Comparison of ENCODE assay signal across 16 cellular contexts in genomic region chr1:35788139-35788538, GRCh38. TPM values are rescaled to one million over a fixed set of nuclear protein-coding genes. Genes with fewer than 3 reads are reported as not detected.
DNase-seq lines count a peak whose midpoint lies in the region; ATAC-seq and TF ChIP-seq lines count a peak whose summit lies in the region.
"Had no signal": no experiment of that assay in that cellular context is flagged by ENCODE, and none has a peak within 500 bp of the region (broad histone marks: within the 10 kb centered on the region; RNA-seq: fewer than 3 reads in every experiment).

No MANE protein-coding gene starts in this region.

- H3K9me2 ChIP-seq in PC-9 (ENCODE audit: insufficient read depth): no peaks in the 10 kb centered on the region

- no peaks in the 10 kb centered on the region for H3K79me2 ChIP-seq in PC-9 (ENCODE audit: low read depth)

- H3K4me2 ChIP-seq in PC-9: no peak overlapping the region
- H3K4me2 ChIP-seq: A549; BLaER1 treated with 17β-estradiol and CSF1 and Interleukin-3, amounts not matched to agents 10 nM and 100 nM had no signal

- H3K27me3 ChIP-seq in cardiac muscle cell (no peaks in the 10 kb centered on the region), PC-9 (ENCODE audit: insufficient read depth, low read depth) (no peaks in the 10 kb centered on the region), sigmoid colon (no peaks in the 10 kb centered on the region)
- H3K27me3 ChIP-seq: BLaER1 treated with 17β-estradiol and CSF1 and Interleukin-3, amounts not matched to agents 10 nM and 100 nM had no signal

- ATAC-seq in Right ventricle myocardium inferior: no peak
- ATAC-seq in HG02870 (IDR thresholded peaks at IDR 0.05; ENCODE audit: unreplicated experiment): no peak
- ATAC-seq: A549; CD8-positive, alpha-beta T cell had no signal

- H3K4me1 ChIP-seq in cardiac muscle cell (ENCODE audit: low read depth): peaks cover 12% of the 10 kb centered on the region
- H3K4me1 ChIP-seq in PC-9 (replicated peaks; ENCODE audit: insufficient read depth): no peaks in the 10 kb centered on the region
- H3K4me1 ChIP-seq in sigmoid colon: no peaks in the 10 kb centered on the region
- H3K4me1 ChIP-seq: A549, Caco-2 had no signal

- DNase-seq in cardiac muscle cell (ENCODE audit: low read depth in 1 of 2, low spot score in 1 of 2) (no peak), Right ventricle myocardium inferior (ENCODE audit: missing footprints) (no peak), PC-9 (no peak), sigmoid colon (no peak)
- DNase-seq: AML-193; Caco-2; Calu3; CD4-positive, alpha-beta T cell; CD8-positive, alpha-beta T cell; DMS79 treated with DMSO at 0.1 percent for 48 hours; GF-D8 had no signal

- TF ChIP-seq EP300 in sigmoid colon (IDR thresholded peaks at IDR 0.05): no peak

- H3K27ac ChIP-seq in cardiac muscle cell (peak overlapping the region; percentile 19), PC-9 (no peak overlapping the region), sigmoid colon (no peak overlapping the region)
- H3K27ac ChIP-seq: 22Rv1; A549; BLaER1 treated with 17β-estradiol and CSF1 and Interleukin-3, amounts not matched to agents 10 nM and 100 nM; C4-2B had no signal

- POLR2A ChIA-PET in PC-9 (lab: Charles Lee; ENCODE audit: unreplicated experiment): no interaction called here

- no peaks in the 10 kb centered on the region for H3F3A ChIP-seq in PC-9 (ENCODE audit: insufficient read depth, low read depth)

- intact Hi-C loops in Right ventricle myocardium inferior (cut with DNase I) (no loop called here), PC-9 (cut with micrococcal nuclease; ENCODE audit: unreplicated experiment) (no loop called here), sigmoid colon (cut with DNase I) (no loop called here)

- CTCF ChIA-PET in PC-9 (lab: Charles Lee): no interaction called here

- 71 to 80% methylated on average over 3 of the region's 3 CpGs for WGBS in sigmoid colon, 2 donors

- H4K20me1 ChIP-seq in PC-9 (ENCODE audit: insufficient read depth): no peaks in the 10 kb centered on the region
- H4K20me1 ChIP-seq: BLaER1 treated with 17β-estradiol and CSF1 and Interleukin-3, amounts not matched to agents 10 nM and 100 nM had no signal

- no peak for TF ChIP-seq POLR2A in sigmoid colon (IDR thresholded peaks at IDR 0.05)

- H2AFZ ChIP-seq in PC-9: peak overlapping the region; percentile 27; the same call in 1 of the 2 replicates

- H3K4me3 ChIP-seq in cardiac muscle cell (no peak overlapping the region), PC-9 (no peak overlapping the region), sigmoid colon (no peak overlapping the region)
- H3K4me3 ChIP-seq: A549; BLaER1 treated with 17β-estradiol and CSF1 and Interleukin-3, amounts not matched to agents 10 nM and 100 nM had no signal

- BruUV-seq in PC-9 (replicated peaks; lab: Mats Ljungman, UMichigan): no TSS peak

- H3K9me3 ChIP-seq in cardiac muscle cell (ENCODE audit: low read depth): no peaks in the 10 kb centered on the region
- no peaks in the 10 kb centered on the region for H3K9me3 ChIP-seq in PC-9 (ENCODE audit: insufficient read depth, low read depth)
- no peaks in the 10 kb centered on the region for H3K9me3 ChIP-seq in sigmoid colon
- H3K9me3 ChIP-seq: A549; BLaER1 treated with 17β-estradiol and CSF1 and Interleukin-3, amounts not matched to agents 10 nM and 100 nM; Caco-2 had no signal

- no peaks in the 10 kb centered on the region for H3K36me3 ChIP-seq in cardiac muscle cell
- H3K36me3 ChIP-seq in PC-9 (ENCODE audit: low read depth): no peaks in the 10 kb centered on the region
- H3K36me3 ChIP-seq in sigmoid colon: no peaks in the 10 kb centered on the region
- H3K36me3 ChIP-seq: BLaER1 treated with 17β-estradiol and CSF1 and Interleukin-3, amounts not matched to agents 10 nM and 100 nM had no signal

- TF ChIP-seq CTCF in cardiac muscle cell (IDR thresholded peaks at IDR 0.05; ENCODE audit: low read depth, low read length) (no peak), PC-9 (conservative IDR thresholded peaks at IDR 0.05) (no peak), sigmoid colon (IDR thresholded peaks at IDR 0.05) (no peak)

RNA-seq across cellular contexts. Expression of gene CLSPN, which starts 18.4 kb away (rescaled TPM):
- total RNA-seq in cardiac muscle cell: 4.9 and 5.1 TPM in 2 replicates
- polyA plus RNA-seq in cardiac muscle cell: 1.4 and 3.4 TPM in 2 replicates
- total RNA-seq in Right ventricle myocardium inferior: 0.95 TPM
- 18.9 and 26.7 TPM in 2 replicates for total RNA-seq in PC-9 (2021)
- total RNA-seq in sigmoid colon: under 1 TPM in 3 of 4 donors, not detected in 1; under 0.01 to 0.41 (median 0.16) TPM
- polyA plus RNA-seq in sigmoid colon: 1 to 10 TPM in 2 of 3 donors, not detected in 1; 1.6 to 5.3 TPM

RNA-seq across cellular contexts. Expression of gene AGO4, which starts 19.7 kb away (rescaled TPM):
- 15.1 and 21.1 TPM in 2 replicates for total RNA-seq in cardiac muscle cell
- 11.4 and 17.8 TPM in 2 replicates for polyA plus RNA-seq in cardiac muscle cell
- total RNA-seq in Right ventricle myocardium inferior: 16.5 TPM
- total RNA-seq in PC-9 (2021): 12.4 and 12.9 TPM in 2 replicates
- total RNA-seq in sigmoid colon: 10 to 100 TPM; 16.8 to 29.9 (median 20.6) TPM
- 1 to 10 TPM; 3.5 to 6.4 (median 4.8) TPM for polyA plus RNA-seq in sigmoid colon
